In genomic region chr17:47803201-47803600, GRCh38 we compare ENCODE assay signal across 17 cellular contexts. TPM values are rescaled to one million over a fixed set of nuclear protein-coding genes. Genes with fewer than 3 reads are reported as not detected.
DNase-seq lines count a peak whose midpoint lies in the region; TF ChIP-seq lines count a peak whose summit lies in the region.
"Had no signal": no experiment of that assay in that cellular context is flagged by ENCODE, and none has a peak within 500 bp of the region (broad histone marks: within the 10 kb centered on the region; RNA-seq: fewer than 3 reads in every experiment).

No MANE protein-coding gene starts in this region.

- no peaks in the 10 kb centered on the region for H3F3A ChIP-seq in GM23248 (ENCODE audit: insufficient read depth)

- no peaks in the 10 kb centered on the region for H3K9me2 ChIP-seq in GM23248 (ENCODE audit: insufficient read depth)

- H3K4me3 ChIP-seq in coronary artery: no peak overlapping the region
- H3K4me3 ChIP-seq in prostate gland: no peak overlapping the region
- no peak overlapping the region for H3K4me3 ChIP-seq in GM23248

- H3K9ac ChIP-seq in GM23248: no peak overlapping the region

- no peaks in the 10 kb centered on the region for H3K79me2 ChIP-seq in GM23248 (ENCODE audit: insufficient read depth)

- WGBS in prostate gland: 68% methylated on average over 5 of the region's 5 CpGs
- 37 to 44% methylated on average over 5 of the region's 5 CpGs for WGBS in GM23248 (ENCODE audit: low coverage in 1 of 2, low lambda C conversion rate in 2 of 2, missing lambda C conversion rate in 2 of 2), 2 experiments

- TF ChIP-seq POLR2A in prostate gland (IDR thresholded peaks at IDR 0.05): no peak

- peaks cover 16% of the 10 kb centered on the region for H3K27me3 Mint-ChIP-seq in HFFc6 (ENCODE audit: insufficient read depth)
- H3K27me3 Mint-ChIP-seq: CD4-positive, alpha-beta memory T cell had no signal

- no peaks in the 10 kb centered on the region for H3K4me1 ChIP-seq in prostate gland (replicated peaks)
- no peaks in the 10 kb centered on the region for H3K4me1 ChIP-seq in GM23248 (ENCODE audit: insufficient read depth)
- H3K4me1 ChIP-seq: BE2C had no signal

- H3K27ac Mint-ChIP-seq in HFFc6: no peak overlapping the region
- H3K27ac Mint-ChIP-seq: H9 had no signal

- peaks cover 12% of the 10 kb centered on the region for H3K36me3 Mint-ChIP-seq in HFFc6 (ENCODE audit: low read depth)

- no peaks in the 10 kb centered on the region for H3K4me1 Mint-ChIP-seq in HFFc6 (ENCODE audit: low read depth)
- H3K4me1 Mint-ChIP-seq: CD4-positive, alpha-beta memory T cell; H9 had no signal

- DNase-seq in activated effector memory CD4-positive, alpha-beta T cell treated with anti-CD3 and anti-CD28 coated beads, Interleukin-2, amount 50 U/mL, for 16 hours: peak; percentile 30
- no peak for DNase-seq in activated effector memory CD4-positive, alpha-beta T cell treated with Interleukin-2 at 50 U/mL for 16 hours
- peak; percentile 2 for DNase-seq in coronary artery (ENCODE audit: low spot score)
- peak; percentile 57 for DNase-seq in mesenteric fat pad (ENCODE audit: low spot score)
- DNase-seq in ureter (ENCODE audit: low spot score): peak; percentile 15
- DNase-seq in HFFc6: no peak
- DNase-seq in prostate gland (ENCODE audit: low spot score): no peak
- DNase-seq in GM23248: no peak
- DNase-seq: BE2C; CD4-positive, alpha-beta memory T cell; DMS153; DMS79 treated with DMSO at 0.1 percent for 48 hours; EL; GOT3; H9 had no signal

- in situ Hi-C loops in GM23248 (cut with MboI): no loop called here

- H3K4me2 ChIP-seq in GM23248 (ENCODE audit: unreplicated experiment): no peak overlapping the region

- no peak overlapping the region for H3K4me3 Mint-ChIP-seq in HFFc6
- H3K4me3 Mint-ChIP-seq: CD4-positive, alpha-beta memory T cell; H9 had no signal

- no peaks in the 10 kb centered on the region for H4K20me1 ChIP-seq in GM23248 (ENCODE audit: insufficient read depth)

- TF ChIP-seq CTCF in coronary artery (IDR thresholded peaks at IDR 0.05) (no peak), HFFc6 (IDR thresholded peaks at IDR 0.05) (no peak), prostate gland (IDR thresholded peaks at IDR 0.05) (no peak)

- intact Hi-C loops in prostate gland (cut with DNase I): loop anchor here (10.0 kb wide), 1 partner anchor 108 kb away; the partner anchor contains the start of gene TBKBP1

- no peaks in the 10 kb centered on the region for H3K9me3 ChIP-seq in prostate gland
- no peaks in the 10 kb centered on the region for H3K9me3 ChIP-seq in GM23248 (ENCODE audit: low read depth)
- H3K9me3 ChIP-seq: BE2C had no signal

- H3K9me3 Mint-ChIP-seq in HFFc6: no peaks in the 10 kb centered on the region
- H3K9me3 Mint-ChIP-seq: CD4-positive, alpha-beta memory T cell; H9 had no signal

- H3K27ac ChIP-seq in coronary artery (no peak overlapping the region), prostate gland (no peak overlapping the region), GM23248 (no peak overlapping the region)
- H3K27ac ChIP-seq: C4-2B, HL-60 had no signal

- no peak overlapping the region for H2AFZ ChIP-seq in GM23248

- H3K27me3 ChIP-seq in prostate gland (replicated peaks; ENCODE audit: insufficient read depth) (no peaks in the 10 kb centered on the region), GM23248 (replicated peaks; ENCODE audit: insufficient read depth) (peaks cover 3% of the 10 kb centered on the region; the same call in 1 of the 2 replicates)

- H3K36me3 ChIP-seq in prostate gland (no peaks in the 10 kb centered on the region), GM23248 (ENCODE audit: low read depth) (no peaks in the 10 kb centered on the region)

RNA-seq across cellular contexts. Expression of gene OSBPL7, which starts 18.4 kb away (rescaled TPM):
- total RNA-seq in mesenteric fat pad (5.1 TPM), ureter (27.2 TPM), prostate gland (10 to 100 TPM; 15.0 to 19.2 TPM)
- 10 to 100 TPM in 2 of 6 experiments, 1 to 10 TPM in 4; 7.0 to 10.7 (median 9.2) TPM for total RNA-seq in HFFc6 (2021; fragmentation: NEBNext Ultra II Directional; extraction: Animal tissue kit (Norgen Biotek cat#: 25700))
- total RNA-seq in GM23248 (2014; rRNA removed; shearing (Covaris generic)): 2.5 and 5.0 TPM in 2 replicates
- polyA plus RNA-seq in GM23248 (2016; fragmentation: Nextera tagmentation; extraction: Ambion mirVana): 1.4 and 2.0 TPM in 2 replicates

RNA-seq across cellular contexts. Expression of gene MRPL10, which starts 28.1 kb away (rescaled TPM):
- 33.5 TPM for total RNA-seq in mesenteric fat pad
- total RNA-seq in ureter: 38.2 TPM
- total RNA-seq in HFFc6 (2021; fragmentation: NEBNext Ultra II Directional; extraction: Animal tissue kit (Norgen Biotek cat#: 25700)): 10 to 100 TPM; 39.4 to 48.0 (median 43.7) TPM
- total RNA-seq in prostate gland: 10 to 100 TPM; 46.6 to 47.0 TPM
- total RNA-seq in GM23248 (2014; rRNA removed; shearing (Covaris generic)): 24.8 and 37.3 TPM in 2 replicates
- polyA plus RNA-seq in GM23248 (2016; fragmentation: Nextera tagmentation; extraction: Ambion mirVana): 30.6 and 35.1 TPM in 2 replicates

RNA-seq across cellular contexts. Expression of gene LRRC46, which starts 28.3 kb away (rescaled TPM):
- total RNA-seq in mesenteric fat pad (not detected), ureter (0.31 TPM), prostate gland (1 to 10 TPM; 1.1 to 4.9 TPM)
- total RNA-seq in HFFc6 (2021; fragmentation: NEBNext Ultra II Directional; extraction: Animal tissue kit (Norgen Biotek cat#: 25700)): 1 to 10 TPM in 1 of 6 experiments, under 1 TPM in 5; 0.41 to 1.1 (median 0.83) TPM
- not detected in 2 replicates for total RNA-seq in GM23248 (2014; rRNA removed; shearing (Covaris generic))
- 0.82 and 0.95 TPM in 2 replicates for polyA plus RNA-seq in GM23248 (2016; fragmentation: Nextera tagmentation; extraction: Ambion mirVana)
- polyA plus RNA-seq: CD4-positive, alpha-beta memory T cell had no signal

RNA-seq across cellular contexts. Expression of gene SCRN2, which starts 37.9 kb away (rescaled TPM):
- total RNA-seq in mesenteric fat pad: 70.6 TPM
- total RNA-seq in ureter: 36.5 TPM
- total RNA-seq in HFFc6 (2021; fragmentation: NEBNext Ultra II Directional; extraction: Animal tissue kit (Norgen Biotek cat#: 25700)): 10 to 100 TPM; 33.9 to 46.6 (median 39.1) TPM
- 10 to 100 TPM; 32.6 to 44.4 TPM for total RNA-seq in prostate gland
- total RNA-seq in GM23248 (2014; rRNA removed; shearing (Covaris generic)): 36.3 and 41.2 TPM in 2 replicates
- polyA plus RNA-seq in GM23248 (2016; fragmentation: Nextera tagmentation; extraction: Ambion mirVana): 38.6 and 39.5 TPM in 2 replicates

RNA-seq across cellular contexts. Expression of gene SP6, which starts 47.8 kb away (rescaled TPM):
- total RNA-seq in mesenteric fat pad (1.9 TPM), ureter (9.2 TPM), prostate gland (1 to 10 TPM; 1.4 to 3.1 TPM)
- total RNA-seq in HFFc6 (2021; fragmentation: NEBNext Ultra II Directional; extraction: Animal tissue kit (Norgen Biotek cat#: 25700)): 1 to 10 TPM in 4 of 6 experiments, under 1 TPM in 2; 0.45 to 1.2 (median 1.1) TPM
- not detected in 2 replicates for total RNA-seq in GM23248 (2014; rRNA removed; shearing (Covaris generic))
- polyA plus RNA-seq in GM23248 (2016; fragmentation: Nextera tagmentation; extraction: Ambion mirVana): not detected in 2 replicates
- total RNA-seq: CD4-positive, alpha-beta memory T cell had no signal
- polyA plus RNA-seq: CD4-positive, alpha-beta memory T cell had no signal

Comparison
In these comparisons a context has a peak if more than half of its experiments do, and no peak if none do; other contexts are left out.
1. DNase-seq: peak in activated effector memory CD4-positive, alpha-beta T cell treated with anti-CD3 and anti-CD28 coated beads, Interleukin-2, amount 50 U/mL, for 16 hours (single experiment), coronary artery (single experiment), mesenteric fat pad (single experiment) and ureter (single experiment); none in activated effector memory CD4-positive, alpha-beta T cell treated with Interleukin-2 at 50 U/mL for 16 hours (single experiment), HFFc6 (single experiment), prostate gland (single experiment) and GM23248 (single experiment).